In genomic region chr12:80937391-80938238, GRCh38 we compare ENCODE assay signal across 8 cellular contexts. TPM values are rescaled to one million over a fixed set of nuclear protein-coding genes. Genes with fewer than 3 reads are reported as not detected.
DNase-seq lines count a peak whose midpoint lies in the region; ATAC-seq and TF ChIP-seq lines count a peak whose summit lies in the region.

TSS of gene LIN7A (minus strand) at chr12:80937934. CDS start at chr12:80937722, 212 bp downstream.

- peak within 1 kb of the TSS; percentile 21 for H3K4me3 Mint-ChIP-seq in natural killer cell

- no peaks in the 10 kb centered on the region for H3K36me3 Mint-ChIP-seq in natural killer cell

- ATAC-seq in HG03196 (IDR thresholded peaks at IDR 0.05; ENCODE audit: unreplicated experiment) = peak; percentile 18
- peak; percentile 65 for ATAC-seq in Panc1
- peak in 1 of 3 donors; percentile 49 for ATAC-seq in natural killer cell

- CTCF ChIA-PET in AG04450 (lab: Charles Lee) = interaction anchor here (1.1 kb wide), 2 partner anchors 8 to 321 kb away, joined by 3 read pairs; no protein-coding TSS in a partner anchor
- CTCF ChIA-PET in Panc1 (lab: Charles Lee) = no interaction called here

- TF ChIP-seq POLR2A in GM18951 (IDR thresholded peaks at IDR 0.05; ENCODE audit: extremely low read depth, insufficient read depth, insufficient read length) = peak; percentile 49

- no peak within 1 kb of the TSS for H3K27ac Mint-ChIP-seq in natural killer cell

- H3K9me3 ChIP-seq in AG04450 (ENCODE audit: control insufficient read depth, insufficient read depth, low read length) = peaks cover 6% of the 10 kb centered on the region; the same call in 1 of the 2 replicates
- H3K9me3 ChIP-seq in Panc1 (ENCODE audit: control insufficient read depth, insufficient read depth, low read depth, low read length) = no peaks in the 10 kb centered on the region

- no peak for TF ChIP-seq CTCF in AG04450 (IDR thresholded peaks at IDR 0.05; ENCODE audit: low read depth, low read length)
- no peak for TF ChIP-seq CTCF in Panc1 (IDR thresholded peaks at IDR 0.05)
- no peak for TF ChIP-seq CTCF in natural killer cell (IDR thresholded peaks at IDR 0.05)

- no peak for DNase-seq in AG04450 (ENCODE audit: low read depth, low spot score)
- no peak for DNase-seq in Panc1 (ENCODE audit: low read depth, low spot score)
- peak; percentile 44 for DNase-seq in fibroblast of peridontal ligament (ENCODE audit: extremely low read depth)
- no peak for DNase-seq in natural killer cell
- DNase-seq in MV-4-11 (lab: John Stamatoyannopoulos, UW) = no peak
- DNase-seq in activated CD4-positive, alpha-beta T cell treated with anti-CD3 and anti-CD28 coated beads, Interleukin-2, amount 50 U/mL, for 1 hour = no peak

- no peaks in the 10 kb centered on the region for H3K36me3 ChIP-seq in Panc1 (ENCODE audit: control insufficient read depth, insufficient read depth, low read length)

- no peaks in the 10 kb centered on the region; the same call in 1 of the 2 replicates for H3K4me1 ChIP-seq in Panc1 (ENCODE audit: control insufficient read depth, insufficient read depth, low read length)

- intact Hi-C loops in Panc1 (cut with micrococcal nuclease; ENCODE audit: unreplicated experiment) = no loop called here
- intact Hi-C loops in natural killer cell (cut with micrococcal nuclease) = no loop called here

- peaks cover 8 to 11% of the 10 kb centered on the region in 2 donors for H3K9me3 Mint-ChIP-seq in natural killer cell

- no TSS peak for BruUV-seq in Panc1 (replicated peaks; lab: Mats Ljungman, UMichigan)

- H3K27me3 Mint-ChIP-seq in natural killer cell (ENCODE audit: low read depth in 2 of 2) = peaks cover 0 to 3% of the 10 kb centered on the region in 2 donors

- no peaks in the 10 kb centered on the region for H3K27me3 ChIP-seq in AG04450 (ENCODE audit: control insufficient read depth, insufficient read depth, low read length)
- H3K27me3 ChIP-seq in Panc1 (ENCODE audit: control insufficient read depth, insufficient read depth, low read length) = peaks cover 22% of the 10 kb centered on the region

- H3K4me3 ChIP-seq in AG04450 (ENCODE audit: low read depth, low read length) (peak within 1 kb of the TSS; percentile 78), Panc1 (ENCODE audit: low read depth in 2 of 2, low read length in 2 of 2) (peak within 1 kb of the TSS; percentile 37 to 54)

- POLR2A ChIA-PET in AG04450 (lab: Yijun Ruan, JAX) = no interaction called here
- POLR2A ChIA-PET in Panc1 (lab: Charles Lee) = no interaction called here

- in situ Hi-C loops in GM18951 (cut with MboI; ENCODE audit: low sequenced_read_pairs, unreplicated experiment) (no loop called here), Panc1 (cut with HindIII; ENCODE audit: low pct_unique_long_range_greater_than_20kb, low sequenced_read_pairs) (no loop called here)

- H3K4me1 Mint-ChIP-seq in natural killer cell = no peaks in the 10 kb centered on the region

- H3K27ac ChIP-seq in AG04450 (ENCODE audit: low read depth, low read length) (peak within 1 kb of the TSS; percentile 63), Panc1 (ENCODE audit: low read length) (no peak within 1 kb of the TSS)

RNA-seq across cellular contexts. Expression of gene LIN7A, which starts in this region (rescaled TPM):
- 8.1 and 10.4 TPM in 2 replicates for polyA plus RNA-seq in AG04450 (2011; rRNA removed)
- 14.9 and 17.2 TPM in 2 replicates for polyA minus RNA-seq in AG04450 (2011; rRNA and poly(A)+ RNA removed)
- total RNA-seq in Panc1 (2021; ENCODE audit: unreplicated experiment) = not detected
- not detected for polyA plus RNA-seq in Panc1 (2012; ENCODE audit: insufficient read length)
- 10 to 100 TPM in 1 of 3 donors, under 1 TPM in 2; 0.12 to 14.9 (median 0.27) TPM for total RNA-seq in natural killer cell

Comparison
In these comparisons a context has a peak if more than half of its experiments do, and no peak if none do; other contexts are left out.
1. Peak in ATAC-seq and H3K4me3 ChIP-seq in Panc1; RNA of the gene not detected or under 1 TPM.